ENCODE assay signal across 8 cellular contexts in the genomic region with DNA sequence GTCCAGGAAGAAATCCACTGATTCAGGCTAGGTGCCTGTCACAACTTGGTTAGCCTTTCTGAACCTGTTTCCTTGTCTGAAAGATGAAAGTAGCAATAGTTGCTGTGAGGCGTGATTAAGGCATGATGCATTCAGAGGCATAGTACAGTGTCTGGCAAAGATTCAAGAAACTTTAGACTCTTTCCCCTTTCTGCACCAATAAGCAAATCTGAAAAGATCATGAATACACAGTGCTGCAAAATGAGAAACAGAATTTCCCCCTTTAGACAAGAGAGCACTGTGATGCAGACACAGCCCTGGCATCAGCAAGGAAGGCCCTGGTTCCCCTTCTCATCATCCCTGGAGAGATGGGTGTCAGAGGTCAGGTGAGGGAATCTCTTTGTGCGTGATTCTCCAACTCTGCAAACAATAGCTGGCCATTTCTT. TPM values are rescaled to one million over a fixed set of nuclear protein-coding genes. Genes with fewer than 3 reads are reported as not detected.
DNase-seq lines count a peak whose midpoint lies in the region; ATAC-seq, FAIRE-seq and TF ChIP-seq lines count a peak whose summit lies in the region.

No MANE protein-coding gene starts in this region.

- no peak for FAIRE-seq in D721Med (lab: Jason Lieb, UNC)

- peak overlapping the region; percentile 6 for H3K27ac Mint-ChIP-seq in activated CD8-positive, alpha-beta memory T cell treated with anti-CD3 and anti-CD28 coated beads, Interleukin-2, amount 10 ng/mL, durations not matched to agents 7 days and 5 days

- no peaks in the 10 kb centered on the region for H3K27me3 ChIP-seq in dorsolateral prefrontal cortex

- ATAC-seq in activated CD8-positive, alpha-beta memory T cell treated with anti-CD3 and anti-CD28 coated beads, Interleukin-2, amount 10 ng/mL, durations not matched to agents 7 days and 5 days = no peak
- ATAC-seq in HG03469 (IDR thresholded peaks at IDR 0.05; ENCODE audit: unreplicated experiment) = peak; percentile 34

- H3K36me3 Mint-ChIP-seq in activated CD8-positive, alpha-beta memory T cell treated with anti-CD3 and anti-CD28 coated beads, Interleukin-2, amount 10 ng/mL, durations not matched to agents 7 days and 5 days = peaks cover 12% of the 10 kb centered on the region

- H3K9me3 Mint-ChIP-seq in activated CD8-positive, alpha-beta memory T cell treated with anti-CD3 and anti-CD28 coated beads, Interleukin-2, amount 10 ng/mL, durations not matched to agents 7 days and 5 days (ENCODE audit: low read depth) = no peaks in the 10 kb centered on the region

- no peak overlapping the region for H3K4me3 Mint-ChIP-seq in activated CD8-positive, alpha-beta memory T cell treated with anti-CD3 and anti-CD28 coated beads, Interleukin-2, amount 10 ng/mL, durations not matched to agents 7 days and 5 days

- no peak for TF ChIP-seq CTCF in dorsolateral prefrontal cortex (IDR thresholded peaks at IDR 0.05 in 54 of 56, conservative IDR thresholded peaks at IDR 0.05 in 2 of 56; ENCODE audit: low read depth in 1 of 56, partially characterized antibody in 56 of 56)
- no peak for TF ChIP-seq CTCF in D721Med (IDR thresholded peaks at IDR 0.05; ENCODE audit: insufficient read depth, missing control alignments)

- no peaks in the 10 kb centered on the region for H3K27me3 Mint-ChIP-seq in activated CD8-positive, alpha-beta memory T cell treated with anti-CD3 and anti-CD28 coated beads, Interleukin-2, amount 10 ng/mL, durations not matched to agents 7 days and 5 days

- H3K4me3 ChIP-seq in dorsolateral prefrontal cortex (no peak overlapping the region), skin epidermis (no peak overlapping the region)

- DNase-seq in activated CD8-positive, alpha-beta memory T cell treated with anti-CD3 and anti-CD28 coated beads, Interleukin-2, amount 10 ng/mL, durations not matched to agents 7 days and 5 days = no peak
- no peak for DNase-seq in activated CD8-positive, alpha-beta memory T cell treated with anti-CD3 and anti-CD28 coated beads, Interleukin-2, amount 50 U/mL, for 48 hours
- DNase-seq in dorsolateral prefrontal cortex (peak in 1 of 10 donors; percentile 18), Ammon's horn (ENCODE audit: low spot score) (no peak), D721Med (ENCODE audit: insufficient read length, low spot score) (no peak), iPS-NIHi11 (ENCODE audit: low spot score) (no peak)

- H3K27ac ChIP-seq in dorsolateral prefrontal cortex (peak overlapping the region in 49 of 59 donors; percentile 2 to 98 (median 66)), skin epidermis (peak overlapping the region in 14 of 21 experiments; percentile 4 to 70 (median 50))

- CTCF ChIA-PET in activated CD8-positive, alpha-beta memory T cell treated with anti-CD3 and anti-CD28 coated beads, Interleukin-2, amount 10 ng/mL, durations not matched to agents 7 days and 5 days (lab: Charles Lee) = interaction anchor here (1.0 to 1.6 kb wide), 2 partner anchors 9 to 13 kb away, joined by 3 to 4 read pairs; no protein-coding TSS in a partner anchor

- intact Hi-C loops in dorsolateral prefrontal cortex (cut with DNase I) = no loop called here

- peaks cover 55% of the 10 kb centered on the region for H3K4me1 Mint-ChIP-seq in activated CD8-positive, alpha-beta memory T cell treated with anti-CD3 and anti-CD28 coated beads, Interleukin-2, amount 10 ng/mL, durations not matched to agents 7 days and 5 days

RNA-seq across cellular contexts. Expression of a gene that starts 41.9 kb away (rescaled TPM):
- 10 to 100 TPM; 40.9 to 43.4 TPM for total RNA-seq in activated CD8-positive, alpha-beta memory T cell treated with anti-CD3 and anti-CD28 coated beads, Interleukin-2, amount 10 ng/mL, durations not matched to agents 7 days and 5 days
- total RNA-seq in dorsolateral prefrontal cortex = 100 to 1,000 TPM in 108 of 120 experiments, 10 to 100 TPM in 12; 68.5 to 431 (median 142) TPM
